Comparison of ENCODE assay signal across 22 cellular contexts in genomic region chr10:97999066-97999908, GRCh38. TPM values are rescaled to one million over a fixed set of nuclear protein-coding genes. Genes with fewer than 3 reads are reported as not detected.
"Had no signal": no experiment of that assay in that cellular context is flagged by ENCODE, and none has a peak within 500 bp of the region (broad histone marks: within the 10 kb centered on the region; RNA-seq: fewer than 3 reads in every experiment).

No MANE protein-coding gene starts in this region.

- H3K36me3 Mint-ChIP-seq: activated naive CD4-positive, alpha-beta T cell treated with anti-CD3 and anti-CD28 coated beads, Interleukin-2, amount 50 U/mL, for 72 hours; T-cell had no signal

- H3K27ac Mint-ChIP-seq: activated naive CD4-positive, alpha-beta T cell treated with anti-CD3 and anti-CD28 coated beads, Interleukin-2, amount 50 U/mL, for 72 hours; activated T-cell treated with anti-CD3 and anti-CD28 coated beads, Interleukin-2, amount 50 U/mL, for 24 hours; activated T-helper 17 cell treated with anti-CD3 and anti-CD28 coated beads, Interleukin-2, amount 50 U/mL, for 72 hours; effector memory CD8-positive, alpha-beta T cell; T-cell; T-helper 2 cell treated with Interferon-gamma antibody and Interleukin-4, amounts not matched to agents 5 μg/mL and 100 μg/mL, for 36 hours had no signal

- H3K9me3 ChIP-seq: gastrocnemius medialis had no signal

- H3K4me1 Mint-ChIP-seq: activated T-helper 17 cell treated with anti-CD3 and anti-CD28 coated beads, Interleukin-2, amount 50 U/mL, for 72 hours; T-cell had no signal

- H3K4me3 ChIP-seq: esophagus squamous epithelium, gastrocnemius medialis, sigmoid colon, smooth muscle cell had no signal

- H3K4me2 ChIP-seq: smooth muscle cell had no signal

- H3K27me3 ChIP-seq: sigmoid colon had no signal

- DNase-seq: activated CD4-positive, alpha-beta T cell treated with anti-CD3 and anti-CD28 coated beads for 1 hour; activated CD4-positive, alpha-beta T cell treated with anti-CD3 and anti-CD28 coated beads, Interleukin-2, amount 50 U/mL, for 4 hours; activated CD8-positive, alpha-beta memory T cell treated with anti-CD3 and anti-CD28 coated beads for 24 hours; activated CD8-positive, alpha-beta memory T cell treated with anti-CD3 and anti-CD28 coated beads, Interleukin-2, amount 50 U/mL, for 4 hours; activated T-cell treated with anti-CD3 and anti-CD28 coated beads, Interleukin-2, amount 50 U/mL, for 24 hours; central memory CD4-positive, alpha-beta T cell; effector memory CD8-positive, alpha-beta T cell; esophagus squamous epithelium; gastrocnemius medialis; hypothalamus; posterior cingulate gyrus; sigmoid colon; stimulated activated CD4-positive, alpha-beta T cell treated with anti-CD3 and anti-CD28 coated beads, Interleukin-15, amount 100 ng/mL, for 24 hours; stimulated activated CD4-positive, alpha-beta T cell treated with anti-CD3 and anti-CD28 coated beads, Interleukin-2, amount 100 ng/mL, for 48 hours; stimulated activated CD8-positive, alpha-beta memory T cell treated with anti-CD3 and anti-CD28 coated beads, Interleukin-4, amount 100 ng/mL, for 48 hours; stimulated activated naive CD4-positive, alpha-beta T cell treated with Interleukin-2 at 50 U/mL for 16 hours; T-cell; WERI-Rb-1 had no signal

- H3K36me3 ChIP-seq: esophagus squamous epithelium, gastrocnemius medialis, sigmoid colon, WERI-Rb-1 had no signal

- H3K4me3 Mint-ChIP-seq: activated T-cell treated with anti-CD3 and anti-CD28 coated beads, Interleukin-2, amount 50 U/mL, for 24 hours; activated T-helper 17 cell treated with anti-CD3 and anti-CD28 coated beads, Interleukin-2, amount 50 U/mL, for 72 hours; effector memory CD8-positive, alpha-beta T cell; T-cell; T-helper 2 cell treated with Interferon-gamma antibody and Interleukin-4, amounts not matched to agents 5 μg/mL and 100 μg/mL, for 36 hours had no signal

- H3K4me1 ChIP-seq: gastrocnemius medialis, sigmoid colon had no signal

- H3K9me3 Mint-ChIP-seq: activated T-helper 17 cell treated with anti-CD3 and anti-CD28 coated beads, Interleukin-2, amount 50 U/mL, for 72 hours; effector memory CD8-positive, alpha-beta T cell had no signal

- ATAC-seq: activated naive CD4-positive, alpha-beta T cell treated with anti-CD3 and anti-CD28 coated beads, Interleukin-2, amount 50 U/mL, for 72 hours; activated T-helper 17 cell treated with anti-CD3 and anti-CD28 coated beads, Interleukin-2, amount 50 U/mL, for 72 hours; effector memory CD8-positive, alpha-beta T cell; gastrocnemius medialis; T-cell had no signal

- H3K27ac ChIP-seq: esophagus squamous epithelium, gastrocnemius medialis, sigmoid colon, WERI-Rb-1 had no signal

RNA-seq across cellular contexts. Expression of gene CRTAC1, which starts 31.1 kb away (rescaled TPM):
- total RNA-seq: activated naive CD4-positive, alpha-beta T cell treated with anti-CD3 and anti-CD28 coated beads, Interleukin-2, amount 50 U/mL, for 72 hours; activated T-helper 17 cell treated with anti-CD3 and anti-CD28 coated beads, Interleukin-2, amount 50 U/mL, for 72 hours had no signal
